ENCODE assay signal across 28 cellular contexts in the genomic region with DNA sequence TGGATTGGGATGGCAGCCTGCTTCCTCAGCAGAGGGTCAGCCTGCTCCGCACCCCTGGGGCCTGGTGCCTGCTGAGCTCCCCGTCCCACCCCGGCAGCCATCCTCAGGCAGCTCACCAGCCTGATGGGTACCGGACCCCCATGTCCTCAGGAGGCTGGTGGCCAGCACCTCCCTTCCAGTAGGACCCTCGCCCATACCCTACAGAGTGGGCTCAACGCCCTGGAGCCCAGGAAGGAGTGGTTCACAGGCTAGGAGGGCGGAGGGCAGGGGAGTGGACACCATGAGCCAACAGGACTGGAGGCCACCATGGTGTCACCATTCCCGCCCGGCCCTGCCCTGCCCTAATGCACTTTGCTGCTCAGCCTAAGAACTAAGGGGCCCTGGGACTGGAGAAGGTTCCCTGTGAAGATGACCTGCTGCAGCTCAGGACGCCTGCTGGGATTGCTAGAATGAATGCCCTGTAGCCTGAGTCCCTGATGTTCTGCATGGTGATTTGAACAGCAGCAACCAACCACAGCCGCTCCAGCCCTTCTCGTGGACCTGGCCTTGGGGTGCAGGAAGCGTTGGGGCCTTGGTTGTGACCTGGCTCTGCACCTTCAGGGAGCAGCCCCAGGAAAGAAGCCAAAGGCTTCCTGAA.
A peak's percentile ranks its signal among the peaks of the same experiment; 100 is the strongest.
DNase-seq lines count a peak whose midpoint lies in the region; ATAC-seq, FAIRE-seq and TF ChIP-seq lines count a peak whose summit lies in the region.
"Had no signal": no experiment of that assay in that cellular context is flagged by ENCODE, and none has a peak within 500 bp of the region (broad histone marks: within the 10 kb centered on the region; RNA-seq: fewer than 3 reads in every experiment).

No MANE protein-coding gene starts in this region.

- H3K27ac ChIP-seq in heart right ventricle (no peak overlapping the region), lung (ENCODE audit: low read depth in 1 of 2, low read length in 1 of 2) (no peak overlapping the region), testis (no peak overlapping the region)
- H3K27ac ChIP-seq: BLaER1 treated with 17β-estradiol and CSF1 and Interleukin-3, amounts not matched to agents 10 nM and 100 nM; esophagus squamous epithelium; neutrophil; SJSA1 had no signal

- no peaks in the 10 kb centered on the region for H3K9me3 ChIP-seq in heart right ventricle
- H3K9me3 ChIP-seq in lung (ENCODE audit: control insufficient read depth in 2 of 2, insufficient read depth in 1 of 2, low read length in 1 of 2) = peaks cover 0 to 7% of the 10 kb centered on the region in 2 donors
- no peaks in the 10 kb centered on the region for H3K9me3 ChIP-seq in testis
- H3K9me3 ChIP-seq: BLaER1 treated with 17β-estradiol and CSF1 and Interleukin-3, amounts not matched to agents 10 nM and 100 nM; esophagus squamous epithelium; neutrophil had no signal

- H3K4me3 ChIP-seq in heart right ventricle = no peak overlapping the region
- no peak overlapping the region for H3K4me3 ChIP-seq in lung
- no peak overlapping the region for H3K4me3 ChIP-seq in testis
- H3K4me3 ChIP-seq: BLaER1 treated with 17β-estradiol and CSF1 and Interleukin-3, amounts not matched to agents 10 nM and 100 nM; esophagus squamous epithelium; SJSA1 had no signal

- no peaks in the 10 kb centered on the region for H3K27me3 Mint-ChIP-seq in activated CD8-positive, alpha-beta memory T cell treated with anti-CD3 and anti-CD28 coated beads, Interleukin-2, amount 10 ng/mL, durations not matched to agents 7 days and 5 days
- H3K27me3 Mint-ChIP-seq: activated naive CD8-positive, alpha-beta T cell had no signal

- DNase-seq in Right ventricle myocardium inferior (ENCODE audit: missing footprints) (no peak), heart right ventricle (no peak), lung (ENCODE audit: low spot score) (peak; percentile 25), testis (peak; percentile 5), urothelium cell line (ENCODE audit: low spot score) (no peak)
- DNase-seq in activated CD8-positive, alpha-beta memory T cell treated with anti-CD3 and anti-CD28 coated beads, Interleukin-2, amount 10 ng/mL, durations not matched to agents 7 days and 5 days = peak; percentile 28
- DNase-seq: anterior cingulate cortex; Calu3; DND-41; endodermal cell; esophagus squamous epithelium; foreskin melanocyte; left colon; mesendoderm; NCI-H1417 treated with DMSO at 0.1 percent for 48 hours; NCI-H2081 treated with DMSO at 0.1 percent for 48 hours; NCI-H226; NCI-H69; stimulated activated CD8-positive, alpha-beta memory T cell treated with anti-CD3 and anti-CD28 coated beads, Interleukin-4, amount 100 ng/mL, for 48 hours; T-helper 1 cell; trophoblast cell had no signal

- H3K27me3 ChIP-seq in heart right ventricle = no peaks in the 10 kb centered on the region
- no peaks in the 10 kb centered on the region for H3K27me3 ChIP-seq in lung (ENCODE audit: control insufficient read depth, insufficient read depth)
- H3K27me3 ChIP-seq in testis = no peaks in the 10 kb centered on the region
- H3K27me3 ChIP-seq: BLaER1 treated with 17β-estradiol and CSF1 and Interleukin-3, amounts not matched to agents 10 nM and 100 nM; esophagus squamous epithelium; neutrophil; SJSA1 had no signal

- H3K27ac Mint-ChIP-seq in activated CD8-positive, alpha-beta memory T cell treated with anti-CD3 and anti-CD28 coated beads, Interleukin-2, amount 10 ng/mL, durations not matched to agents 7 days and 5 days = no peak overlapping the region
- H3K27ac Mint-ChIP-seq: activated naive CD8-positive, alpha-beta T cell; endodermal cell had no signal

- TF ChIP-seq CTCF in heart right ventricle (IDR thresholded peaks at IDR 0.05) = no peak
- no peak for TF ChIP-seq CTCF in lung (IDR thresholded peaks at IDR 0.05; ENCODE audit: control extremely low read depth, extremely low read depth)
- TF ChIP-seq CTCF in testis (IDR thresholded peaks at IDR 0.05) = no peak

- no peak for TF ChIP-seq POLR2A in testis (IDR thresholded peaks at IDR 0.05)

- H3K36me3 Mint-ChIP-seq in activated CD8-positive, alpha-beta memory T cell treated with anti-CD3 and anti-CD28 coated beads, Interleukin-2, amount 10 ng/mL, durations not matched to agents 7 days and 5 days = no peaks in the 10 kb centered on the region
- H3K36me3 Mint-ChIP-seq: activated naive CD8-positive, alpha-beta T cell had no signal

- no peaks in the 10 kb centered on the region for H3K36me3 ChIP-seq in heart right ventricle
- no peaks in the 10 kb centered on the region for H3K36me3 ChIP-seq in lung (ENCODE audit: control insufficient read depth in 2 of 2, insufficient read depth in 2 of 2, low read length in 2 of 2)
- H3K36me3 ChIP-seq in testis (ENCODE audit: low read depth, missing control alignments) = no peaks in the 10 kb centered on the region
- H3K36me3 ChIP-seq: BLaER1 treated with 17β-estradiol and CSF1 and Interleukin-3, amounts not matched to agents 10 nM and 100 nM; esophagus squamous epithelium; neutrophil had no signal

- no peaks in the 10 kb centered on the region for H3K4me1 Mint-ChIP-seq in activated CD8-positive, alpha-beta memory T cell treated with anti-CD3 and anti-CD28 coated beads, Interleukin-2, amount 10 ng/mL, durations not matched to agents 7 days and 5 days
- H3K4me1 Mint-ChIP-seq: endodermal cell had no signal

- no peak for FAIRE-seq in urothelium cell line (lab: Jason Lieb, UNC)
- FAIRE-seq: GM18507, TTC549 had no signal

- H3K9me3 Mint-ChIP-seq in activated CD8-positive, alpha-beta memory T cell treated with anti-CD3 and anti-CD28 coated beads, Interleukin-2, amount 10 ng/mL, durations not matched to agents 7 days and 5 days (ENCODE audit: low read depth) = no peaks in the 10 kb centered on the region
- H3K9me3 Mint-ChIP-seq: endodermal cell had no signal

- peak; percentile 13 for ATAC-seq in Right ventricle myocardium inferior
- ATAC-seq in heart right ventricle = no peak
- ATAC-seq in activated CD8-positive, alpha-beta memory T cell treated with anti-CD3 and anti-CD28 coated beads, Interleukin-2, amount 10 ng/mL, durations not matched to agents 7 days and 5 days = no peak
- ATAC-seq in lung (ENCODE audit: insufficient read depth, low FRiP score) = no peak
- no peak for ATAC-seq in GM18907 (IDR thresholded peaks at IDR 0.05; ENCODE audit: unreplicated experiment)
- ATAC-seq: left colon had no signal

- no peaks in the 10 kb centered on the region for H3K4me1 ChIP-seq in heart right ventricle
- no peaks in the 10 kb centered on the region for H3K4me1 ChIP-seq in lung (ENCODE audit: control insufficient read depth in 2 of 2, insufficient read depth in 2 of 2, low read length in 2 of 2)
- H3K4me1 ChIP-seq in testis = no peaks in the 10 kb centered on the region
- H3K4me1 ChIP-seq: esophagus squamous epithelium, SJSA1 had no signal

- WGBS in heart right ventricle, 2 donors = 88% methylated on average over 13 of the region's 13 CpGs
- WGBS in lung, 2 donors = 92 to 93% methylated on average over 13 of the region's 13 CpGs
- WGBS in testis, 2 donors = 90 to 94% methylated on average over 4 to 13 of the region's 13 CpGs

- H3K4me3 Mint-ChIP-seq in activated CD8-positive, alpha-beta memory T cell treated with anti-CD3 and anti-CD28 coated beads, Interleukin-2, amount 10 ng/mL, durations not matched to agents 7 days and 5 days = no peak overlapping the region
- H3K4me3 Mint-ChIP-seq: activated naive CD8-positive, alpha-beta T cell; endodermal cell had no signal

- CTCF ChIA-PET in activated CD8-positive, alpha-beta memory T cell treated with anti-CD3 and anti-CD28 coated beads, Interleukin-2, amount 10 ng/mL, durations not matched to agents 7 days and 5 days (lab: Charles Lee) = no interaction called here

- intact Hi-C loops in Right ventricle myocardium inferior (cut with DNase I) = no loop called here
- intact Hi-C loops in heart right ventricle (cut with DNase I) = no loop called here
- intact Hi-C loops in testis (cut with DNase I; ENCODE audit: low total_unique reads) = no loop called here

Comparison
In these comparisons a context has a peak if more than half of its experiments do, and no peak if none do; other contexts are left out.
1. DNase-seq: peak in activated CD8-positive, alpha-beta memory T cell treated with anti-CD3 and anti-CD28 coated beads, Interleukin-2, amount 10 ng/mL, durations not matched to agents 7 days and 5 days (single experiment), lung (single experiment) and testis (single experiment); none in Right ventricle myocardium inferior (single experiment), heart right ventricle (0 of 2) and urothelium cell line (single experiment).